In the genomic region with DNA sequence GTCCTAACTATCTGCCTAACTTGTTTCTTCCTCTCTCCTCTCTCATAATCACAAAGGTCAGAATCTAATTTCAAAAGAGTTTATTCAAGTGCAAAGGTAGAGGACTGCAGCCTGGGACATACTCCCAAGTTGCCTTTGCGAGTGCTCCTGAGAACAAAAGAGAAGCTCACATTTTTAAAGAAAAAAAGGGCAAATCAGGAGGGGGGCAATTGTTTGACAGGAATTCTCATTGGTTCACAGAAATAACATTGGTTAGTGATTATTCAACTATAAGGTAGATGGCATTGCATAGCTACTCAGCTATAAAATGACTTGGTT, we compare ENCODE assay signal across 20 cellular contexts.
"Had no signal": no experiment of that assay in that cellular context is flagged by ENCODE, and none has a peak within 500 bp of the region (broad histone marks: within the 10 kb centered on the region; RNA-seq: fewer than 3 reads in every experiment).

No MANE protein-coding gene starts in this region.

- H3K9me3 ChIP-seq: colonic mucosa, lower lobe of right lung, testis had no signal

- H3K27ac Mint-ChIP-seq: memory B cell; mesothelial cell of epicardium; natural killer cell treated with Interleukin-12 subunit alpha and Interleukin-12 subunit beta and Interleukin-15 and Interleukin-18, amount 100 ng/mL, for 72 hours; stimulated activated naive B cell treated with anti-CD40 and anti-IgM and Interleukin-4, amounts not matched to agents 10 μg/mL and 1 μg/mL and 100 μg/mL, for 72 hours; stimulated activated naive CD8-positive, alpha-beta T cell treated with anti-CD3 and anti-CD28 coated beads, Interleukin-15, amount 100 ng/mL, for 72 hours had no signal

- H3K4me3 ChIP-seq: colonic mucosa, heart left ventricle, left ventricle myocardium inferior, lower lobe of right lung, testis, tibial nerve had no signal

- H3K27me3 Mint-ChIP-seq: memory B cell had no signal

- H3K27ac ChIP-seq: colonic mucosa, heart left ventricle, left ventricle myocardium inferior, lower lobe of right lung, testis, tibial nerve had no signal

- H3K4me1 Mint-ChIP-seq: memory B cell; mesothelial cell of epicardium; stimulated activated naive CD8-positive, alpha-beta T cell treated with anti-CD3 and anti-CD28 coated beads, Interleukin-15, amount 100 ng/mL, for 72 hours had no signal

- H3K36me3 ChIP-seq: colonic mucosa, heart left ventricle, left ventricle myocardium inferior, lower lobe of right lung, tibial nerve had no signal

- DNase-seq: colonic mucosa; dermis blood vessel endothelial cell; heart left ventricle; hypothalamus; kidney; left cardiac atrium; left ventricle myocardium inferior; lower lobe of right lung; posterior cingulate gyrus; stimulated activated CD4-positive, alpha-beta T cell treated with anti-CD3 and anti-CD28 coated beads, Interleukin-2, amount 100 ng/mL, for 24 hours; stimulated activated CD4-positive, alpha-beta T cell treated with anti-CD3 and anti-CD28 coated beads, Interleukin-4, amount 100 ng/mL, for 4 hours; stimulated activated naive B cell treated with anti-CD40 and anti-IgM and Interleukin-4, amounts not matched to agents 10 μg/mL and 1 μg/mL and 100 μg/mL, for 72 hours; stimulated activated naive CD8-positive, alpha-beta T cell treated with anti-CD3 and anti-CD28 coated beads, Interleukin-15, amount 100 ng/mL, for 72 hours; testis had no signal

- H3K4me1 ChIP-seq: colonic mucosa, lower lobe of right lung had no signal

- H3K4me3 Mint-ChIP-seq: memory B cell; mesothelial cell of epicardium; natural killer cell treated with Interleukin-12 subunit alpha and Interleukin-12 subunit beta and Interleukin-15 and Interleukin-18, amount 100 ng/mL, for 72 hours; stimulated activated naive B cell treated with anti-CD40 and anti-IgM and Interleukin-4, amounts not matched to agents 10 μg/mL and 1 μg/mL and 100 μg/mL, for 72 hours; stimulated activated naive CD8-positive, alpha-beta T cell treated with anti-CD3 and anti-CD28 coated beads, Interleukin-15, amount 100 ng/mL, for 72 hours had no signal

- FAIRE-seq: frontal cortex, kidney had no signal

- H3K27me3 ChIP-seq: colonic mucosa, heart left ventricle, testis, tibial nerve had no signal

- ATAC-seq: heart left ventricle; left cardiac atrium; lower lobe of right lung; natural killer cell treated with Interleukin-12 subunit alpha and Interleukin-12 subunit beta and Interleukin-15 and Interleukin-18, amount 100 ng/mL, for 72 hours; sciatic nerve; stimulated activated naive B cell treated with anti-CD40 and anti-IgM and Interleukin-4, amounts not matched to agents 10 μg/mL and 1 μg/mL and 100 μg/mL, for 72 hours; stimulated activated naive CD8-positive, alpha-beta T cell treated with anti-CD3 and anti-CD28 coated beads, Interleukin-15, amount 100 ng/mL, for 72 hours had no signal
